In genomic region chr6:63636516-63636968, GRCh38 we compare ENCODE assay signal across 1 cellular context.
A peak's percentile ranks its signal among the peaks of the same experiment; 100 is the strongest.
TF ChIP-seq lines count a peak whose summit lies in the region.

No MANE protein-coding gene starts in this region.

TF ChIP-seq in HEK293, 187 proteins besides CTCF, POLR2A, EP300 and RAD21 (continued from another document and continues in another):
- no peak for TF ChIP-seq ZBTB10 (tag by site-specific recombination; IDR thresholded peaks at IDR 0.05)
- no peak for TF ChIP-seq ZNF433 (tag by site-specific recombination; IDR thresholded peaks at IDR 0.05; ENCODE audit: low read depth)
- no peak for TF ChIP-seq ZNF692 (tag by site-specific recombination; IDR thresholded peaks at IDR 0.05)
- no peak for TF ChIP-seq ZSCAN16 (tag by site-specific recombination; IDR thresholded peaks at IDR 0.05)
- peak; percentile 71 for TF ChIP-seq SCRT2 (tag by site-specific recombination; IDR thresholded peaks at IDR 0.05)
- no peak for TF ChIP-seq ZEB2 (tag by site-specific recombination; IDR thresholded peaks at IDR 0.05)
- TF ChIP-seq ZNF174 (tag by site-specific recombination; IDR thresholded peaks at IDR 0.05), result no peak
- TF ChIP-seq ZNF610 (tag by site-specific recombination; IDR thresholded peaks at IDR 0.05; ENCODE audit: borderline replicate concordance), result no peak
- TF ChIP-seq ZNF514 (tag by site-specific recombination; IDR thresholded peaks at IDR 0.05), result no peak
- TF ChIP-seq ZBTB21 (tag by site-specific recombination; IDR thresholded peaks at IDR 0.05), result no peak
- TF ChIP-seq ZNF169 (tag by site-specific recombination; IDR thresholded peaks at IDR 0.05), result no peak
- TF ChIP-seq ZNF140 (tag by site-specific recombination; IDR thresholded peaks at IDR 0.05), result no peak
- peak; percentile 45; the same call in 1 of the 2 replicates for TF ChIP-seq ZBTB11 (tag by site-specific recombination; conservative IDR thresholded peaks at IDR 0.05; ENCODE audit: low read depth)
- TF ChIP-seq ZNF26 (tag by site-specific recombination; IDR thresholded peaks at IDR 0.05), result no peak
- no peak for TF ChIP-seq ZFP3 (tag by site-specific recombination; IDR thresholded peaks at IDR 0.05; ENCODE audit: low read depth)
- no peak for TF ChIP-seq ZNF292 (tag by site-specific recombination; IDR thresholded peaks at IDR 0.05; ENCODE audit: borderline replicate concordance, low read depth)
- no peak for TF ChIP-seq ZNF404 (tag by site-specific recombination; IDR thresholded peaks at IDR 0.05)
- TF ChIP-seq ZBTB48 (tag by site-specific recombination; IDR thresholded peaks at IDR 0.05), result no peak
- no peak for TF ChIP-seq KLF8 (tag by site-specific recombination; IDR thresholded peaks at IDR 0.05)
- TF ChIP-seq PRDM4 (tag by site-specific recombination; IDR thresholded peaks at IDR 0.05), result no peak
- no peak for TF ChIP-seq ZNF19 (tag by site-specific recombination; IDR thresholded peaks at IDR 0.05; ENCODE audit: low read depth)
- no peak for TF ChIP-seq SP3 (tag by site-specific recombination; IDR thresholded peaks at IDR 0.05)
- TF ChIP-seq ZNF654 (tag by site-specific recombination; IDR thresholded peaks at IDR 0.05; ENCODE audit: low read depth), result no peak
- TF ChIP-seq ZNF37A (tag by site-specific recombination; IDR thresholded peaks at IDR 0.05), result no peak
- TF ChIP-seq ZNF555 (tag by site-specific recombination; conservative IDR thresholded peaks at IDR 0.05), result no peak
- TF ChIP-seq ZNF529 (tag by site-specific recombination; IDR thresholded peaks at IDR 0.05; ENCODE audit: insufficient replicate concordance), result no peak
- TF ChIP-seq ZBTB20 (tag by site-specific recombination; IDR thresholded peaks at IDR 0.05), result no peak; the same call in 1 of the 2 replicates
- peak; percentile 62; the same call in 1 of the 2 replicates for TF ChIP-seq ZNF335 (tag by site-specific recombination; conservative IDR thresholded peaks at IDR 0.05)
- TF ChIP-seq ZNF366 (tag by site-specific recombination; conservative IDR thresholded peaks at IDR 0.05), result peak; percentile 42; the same call in 1 of the 2 replicates
- no peak for TF ChIP-seq ZNF548 (tag by site-specific recombination; IDR thresholded peaks at IDR 0.05)
- no peak for TF ChIP-seq ZNF423 (tag by site-specific recombination; IDR thresholded peaks at IDR 0.05)
- no peak for TF ChIP-seq ZNF324 (tag by site-specific recombination; IDR thresholded peaks at IDR 0.05)
- no peak for TF ChIP-seq ZNF707 (tag by site-specific recombination; IDR thresholded peaks at IDR 0.05)
- TF ChIP-seq ZNF24 (tag by site-specific recombination; IDR thresholded peaks at IDR 0.05), result no peak
- no peak for TF ChIP-seq ZNF658 (tag by site-specific recombination; IDR thresholded peaks at IDR 0.05)
- no peak for TF ChIP-seq BCL11A (tag by site-specific recombination; IDR thresholded peaks at IDR 0.05; ENCODE audit: low read depth)
- TF ChIP-seq ZNF221 (tag by site-specific recombination; IDR thresholded peaks at IDR 0.05; ENCODE audit: borderline replicate concordance), result no peak
- TF ChIP-seq ZNF112 (tag by site-specific recombination; IDR thresholded peaks at IDR 0.05), result no peak
- no peak for TF ChIP-seq WT1 (tag by site-specific recombination; IDR thresholded peaks at IDR 0.05)
- TF ChIP-seq ZNF148 (tag by site-specific recombination; IDR thresholded peaks at IDR 0.05; ENCODE audit: borderline replicate concordance), result no peak
- no peak for TF ChIP-seq ZNF394 (tag by site-specific recombination; IDR thresholded peaks at IDR 0.05; ENCODE audit: borderline replicate concordance)
- no peak for TF ChIP-seq REST (tag by site-specific recombination; IDR thresholded peaks at IDR 0.05)
- no peak for TF ChIP-seq ZSCAN30 (tag by site-specific recombination; IDR thresholded peaks at IDR 0.05)
- TF ChIP-seq ZNF747 (tag by site-specific recombination; IDR thresholded peaks at IDR 0.05), result no peak
- TF ChIP-seq ZNF701 (tag by site-specific recombination; IDR thresholded peaks at IDR 0.05), result no peak
- TF ChIP-seq, protein P1, sequence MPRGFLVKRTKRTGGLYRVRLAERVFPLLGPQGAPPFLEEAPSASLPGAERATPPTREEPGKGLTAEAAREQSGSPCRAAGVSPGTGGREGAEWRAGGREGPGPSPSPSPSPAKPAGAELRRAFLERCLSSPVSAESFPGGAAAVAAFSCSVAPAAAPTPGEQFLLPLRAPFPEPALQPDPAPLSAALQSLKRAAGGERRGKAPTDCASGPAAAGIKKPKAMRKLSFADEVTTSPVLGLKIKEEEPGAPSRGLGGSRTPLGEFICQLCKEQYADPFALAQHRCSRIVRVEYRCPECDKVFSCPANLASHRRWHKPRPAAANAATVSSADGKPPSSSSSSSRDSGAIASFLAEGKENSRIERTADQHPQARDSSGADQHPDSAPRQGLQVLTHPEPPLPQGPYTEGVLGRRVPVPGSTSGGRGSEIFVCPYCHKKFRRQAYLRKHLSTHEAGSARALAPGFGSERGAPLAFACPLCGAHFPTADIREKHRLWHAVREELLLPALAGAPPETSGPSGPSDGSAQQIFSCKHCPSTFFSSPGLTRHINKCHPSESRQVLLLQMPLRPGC (tag by site-specific recombination; IDR thresholded peaks at IDR 0.05), result no peak
- TF ChIP-seq ZNF571 (tag by site-specific recombination; IDR thresholded peaks at IDR 0.05), result no peak
- no peak for TF ChIP-seq ZNF48 (tag by site-specific recombination; IDR thresholded peaks at IDR 0.05)
- no peak for TF ChIP-seq ZNF521 (tag by site-specific recombination; IDR thresholded peaks at IDR 0.05)
- TF ChIP-seq ZNF350 (tag by site-specific recombination; IDR thresholded peaks at IDR 0.05), result no peak
